ENCODE assay signal across 11 cellular contexts in the genomic region with DNA sequence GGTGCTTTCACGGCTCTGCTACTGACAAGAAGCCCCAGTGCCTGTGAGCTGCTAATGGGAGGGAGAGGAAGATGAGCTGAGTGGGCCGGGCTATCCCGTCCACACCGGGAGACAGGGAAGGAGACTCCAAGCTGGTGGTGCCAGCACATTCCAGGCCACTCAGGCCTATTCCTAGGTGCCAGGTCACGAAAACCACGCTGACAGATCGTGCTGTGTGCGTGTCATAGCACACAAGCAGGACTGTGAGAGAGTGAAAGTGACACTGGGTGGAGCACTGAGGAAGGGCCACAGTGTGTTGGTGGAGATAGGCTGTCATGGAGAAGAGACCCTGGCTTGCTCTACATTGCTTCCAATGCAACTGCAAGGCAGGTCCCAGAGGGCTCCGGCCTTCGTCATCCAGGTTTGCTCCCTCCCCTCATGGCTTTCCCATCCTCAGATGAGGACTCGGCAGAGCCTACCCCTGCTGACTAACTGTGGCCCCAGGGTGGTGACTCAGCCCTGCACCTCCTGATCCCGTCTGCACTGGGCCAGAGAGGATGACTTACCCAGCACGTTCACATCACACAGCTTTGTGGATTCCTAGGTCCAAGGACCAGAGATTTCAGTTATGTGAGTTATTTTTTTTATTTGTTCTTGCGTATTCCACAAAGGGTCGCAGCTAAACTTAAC.
DNase-seq lines count a peak whose midpoint lies in the region; ATAC-seq, FAIRE-seq and TF ChIP-seq lines count a peak whose summit lies in the region.
"Had no signal": no experiment of that assay in that cellular context is flagged by ENCODE, and none has a peak within 500 bp of the region (broad histone marks: within the 10 kb centered on the region; RNA-seq: fewer than 3 reads in every experiment).

No MANE protein-coding gene starts in this region.

- 93 to 95% methylated on average over 15 of the region's 15 CpGs for WGBS in pancreas, 2 donors
- 83 to 92% (median 86%) methylated on average over 15 of the region's 15 CpGs for WGBS in spleen, 5 donors

- FAIRE-seq in pancreas (lab: Jason Lieb, UNC) (no peak), D721Med (lab: Jason Lieb, UNC) (no peak)

- H3K9me3 ChIP-seq in pancreas (no peaks in the 10 kb centered on the region), spleen (no peaks in the 10 kb centered on the region)

- intact Hi-C loops in pancreas (cut with DNase I) (no loop called here), spleen (cut with DNase I; ENCODE audit: low total_unique reads) (no loop called here)

- TF ChIP-seq CTCF in pancreas (IDR thresholded peaks at IDR 0.05) (no peak), spleen (IDR thresholded peaks at IDR 0.05 in 8 of 11, conservative IDR thresholded peaks at IDR 0.05 in 3 of 11) (no peak), D721Med (IDR thresholded peaks at IDR 0.05; ENCODE audit: insufficient read depth, missing control alignments) (no peak)

- no peak overlapping the region for H3K4me3 ChIP-seq in pancreas
- no peak overlapping the region for H3K4me3 ChIP-seq in spleen

- H3K4me1 ChIP-seq in pancreas = peaks cover 0 to 10% (median 0%) of the 10 kb centered on the region in 3 donors
- H3K4me1 ChIP-seq in spleen = peaks cover 0 to 4% (median 0%) of the 10 kb centered on the region in 6 donors

- TF ChIP-seq POLR2A in spleen (IDR thresholded peaks at IDR 0.05) = no peak

- DNase-seq in Daoy (ENCODE audit: low read depth) (peak; percentile 100), NCI-H226 (peak; percentile 95), epidermal melanocyte (ENCODE audit: insufficient read length, low spot score) (peak; percentile 53), pancreas (no peak), NCI-H1436 treated with DMSO at 0.1 percent for 48 hours (lab: John Stamatoyannopoulos, UW) (no peak), spleen (no peak), D721Med (ENCODE audit: insufficient read length, low spot score) (no peak)
- DNase-seq: effector memory CD8-positive, alpha-beta T cell; OCI-M1 had no signal

- ATAC-seq in pancreas = peak in 3 of 4 donors; percentile 24 to 59 (median 37)
- no peak for ATAC-seq in GM18870 (IDR thresholded peaks at IDR 0.05; ENCODE audit: unreplicated experiment)
- ATAC-seq: effector memory CD8-positive, alpha-beta T cell had no signal

- H3K27ac ChIP-seq in pancreas (no peak overlapping the region), spleen (no peak overlapping the region)
- H3K27ac ChIP-seq: KMS-11 had no signal

- H3K36me3 ChIP-seq in pancreas (peaks cover 0 to 31% (median 0%) of the 10 kb centered on the region in 3 donors), spleen (peaks cover 0 to 51% (median 0%) of the 10 kb centered on the region in 6 donors)

- no peaks in the 10 kb centered on the region for H3K27me3 ChIP-seq in pancreas
- H3K27me3 ChIP-seq in spleen (replicated peaks in 1 of 7) = no peaks in the 10 kb centered on the region

Comparison
In these comparisons a context has a peak if more than half of its experiments do, and no peak if none do; other contexts are left out.
1. DNase-seq: peak in Daoy (single experiment), NCI-H226 (single experiment) and epidermal melanocyte (single experiment); none in pancreas (0 of 6), NCI-H1436 treated with DMSO at 0.1 percent for 48 hours (single experiment), spleen (single experiment) and D721Med (single experiment).